In genomic region chr17:49763735-49764558, GRCh38 we compare ENCODE assay signal across 8 cellular contexts.
DNase-seq lines count a peak whose midpoint lies in the region; ATAC-seq and TF ChIP-seq lines count a peak whose summit lies in the region.

TSS of gene FAM117A (minus strand) at chr17:49764131. CDS start at chr17:49764087, 44 bp downstream.

- peaks cover 0 to 47% (median 46%) of the 10 kb centered on the region in 11 experiments; a peak in 16 of 22 replicates for H4K20me1 ChIP-seq in BLaER1 treated with 17β-estradiol and CSF1 and Interleukin-3, amounts not matched to agents 10 nM and 100 nM

- peak within 1 kb of the TSS; percentile 65 to 88 (median 78) for H3K4me3 ChIP-seq in BLaER1 treated with 17β-estradiol and CSF1 and Interleukin-3, amounts not matched to agents 10 nM and 100 nM
- H3K4me3 ChIP-seq in coronary artery, result peak within 1 kb of the TSS; percentile 82

- peaks cover 26 to 60% (median 57%) of the 10 kb centered on the region in 10 experiments for H3K4me1 ChIP-seq in BLaER1 treated with 17β-estradiol and CSF1 and Interleukin-3, amounts not matched to agents 10 nM and 100 nM

- peaks cover 0 to 30% (median 17%) of the 10 kb centered on the region in 11 experiments; a peak in 15 of 22 replicates for H3K36me3 ChIP-seq in BLaER1 treated with 17β-estradiol and CSF1 and Interleukin-3, amounts not matched to agents 10 nM and 100 nM

- ATAC-seq in GM19328 (IDR thresholded peaks at IDR 0.05; ENCODE audit: unreplicated experiment), result peak; percentile 93
- ATAC-seq in HG03469 (IDR thresholded peaks at IDR 0.05; ENCODE audit: unreplicated experiment), result peak; percentile 81

- DNase-seq in NCI-H526 treated with DMSO at 0.1 percent for 48 hours (lab: John Stamatoyannopoulos, UW) (peak; percentile 99), coronary artery (ENCODE audit: low spot score) (peak; percentile 98), left kidney (ENCODE audit: low read depth, low spot score) (peak; percentile 100)
- peak; percentile 97 for DNase-seq in activated CD4-positive, alpha-beta T cell treated with anti-CD3 and anti-CD28 coated beads for 48 hours
- peak; percentile 98 for DNase-seq in stimulated activated CD4-positive, alpha-beta T cell treated with anti-CD3 and anti-CD28 coated beads, Interleukin-1b, Interleukin-23, amount 100 ng/mL, for 48 hours

- no peak for TF ChIP-seq CTCF in coronary artery (IDR thresholded peaks at IDR 0.05)

- H3K4me2 ChIP-seq in BLaER1 treated with 17β-estradiol and CSF1 and Interleukin-3, amounts not matched to agents 10 nM and 100 nM, result peak within 1 kb of the TSS; percentile 85 to 98 (median 92)

- peak within 1 kb of the TSS in 10 of 11 experiments; percentile 28 to 82 (median 78); a peak in 19 of 22 replicates for H3K27ac ChIP-seq in BLaER1 treated with 17β-estradiol and CSF1 and Interleukin-3, amounts not matched to agents 10 nM and 100 nM
- H3K27ac ChIP-seq in coronary artery, result peak within 1 kb of the TSS; percentile 77 to 78

- no peaks in the 10 kb centered on the region for H3K27me3 ChIP-seq in BLaER1 treated with 17β-estradiol and CSF1 and Interleukin-3, amounts not matched to agents 10 nM and 100 nM

- H3K9ac ChIP-seq in BLaER1 treated with 17β-estradiol and CSF1 and Interleukin-3, amounts not matched to agents 10 nM and 100 nM, result peak within 1 kb of the TSS; percentile 68 to 87 (median 82)

- peaks cover 0 to 10% (median 0%) of the 10 kb centered on the region in 11 experiments; a peak in 5 of 22 replicates for H3K9me3 ChIP-seq in BLaER1 treated with 17β-estradiol and CSF1 and Interleukin-3, amounts not matched to agents 10 nM and 100 nM (replicated peaks in 1 of 11)

Comparison
In these comparisons a context has a peak if more than half of its experiments do, and no peak if none do; other contexts are left out.
1. Peak in every context shown above with its lines: DNase-seq, ATAC-seq, H3K4me3 ChIP-seq and H3K27ac ChIP-seq.